In the genomic region with DNA sequence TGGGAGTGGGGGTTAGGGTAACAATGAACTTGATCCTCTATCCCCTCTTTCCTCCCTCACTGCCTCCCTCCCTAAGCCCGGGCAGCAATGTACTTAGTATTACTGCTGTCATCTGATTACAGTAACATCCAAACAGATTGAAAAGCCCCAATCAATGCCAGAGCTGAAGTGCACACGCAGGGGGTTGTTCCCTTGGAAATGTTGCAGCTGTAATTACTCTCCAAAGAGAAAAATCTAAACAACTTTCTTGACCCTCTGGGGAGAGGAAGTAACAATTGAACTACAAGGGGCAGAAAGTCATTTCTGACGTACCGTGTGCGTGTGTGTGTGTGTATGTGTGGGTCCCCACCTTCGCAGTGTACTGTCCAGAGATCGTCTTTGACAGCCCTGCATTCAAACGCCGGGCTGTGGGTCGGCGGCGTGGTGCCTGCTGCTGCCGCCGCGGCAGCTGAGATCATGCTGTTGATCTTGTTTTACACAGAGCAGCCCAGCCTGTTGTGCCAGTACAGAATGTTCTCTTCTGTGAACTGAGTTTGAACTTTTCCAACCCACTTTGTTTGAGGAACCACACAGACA, we compare ENCODE assay signal across 8 cellular contexts.
DNase-seq lines count a peak whose midpoint lies in the region; ATAC-seq and TF ChIP-seq lines count a peak whose summit lies in the region.

No MANE protein-coding gene starts in this region.

- H3F3A ChIP-seq in MM.1S (ENCODE audit: insufficient read depth, low read length): no peaks in the 10 kb centered on the region

- POLR2A ChIA-PET in CD4-positive, alpha-beta T cell (lab: Charles Lee): no interaction called here

- no peak for TF ChIP-seq CTCF in WI38 (IDR thresholded peaks at IDR 0.05; ENCODE audit: low read depth, low read length)
- no peak for TF ChIP-seq CTCF in heart right ventricle (IDR thresholded peaks at IDR 0.05)
- TF ChIP-seq CTCF in CD4-positive, alpha-beta T cell (IDR thresholded peaks at IDR 0.05): no peak
- TF ChIP-seq CTCF in MM.1S (IDR thresholded peaks at IDR 0.05; ENCODE audit: low read length): no peak

- 4 to 7% methylated on average over 15 of the region's 15 CpGs for WGBS in heart right ventricle, 2 donors

- H3K4me3 Mint-ChIP-seq in CD4-positive, alpha-beta T cell: no peak overlapping the region

- DNase-seq in ELF-1 (ENCODE audit: low read depth, low spot score) (peak; percentile 16), heart right ventricle (peak; percentile 66 to 85), renal cortical epithelial cell (ENCODE audit: low read depth) (peak; percentile 84), SW480 (ENCODE audit: low spot score) (no peak), MM.1S (no peak)
- DNase-seq in CD4-positive, alpha-beta T cell: no peak
- no peak for DNase-seq in activated CD4-positive, alpha-beta T cell treated with anti-CD3 and anti-CD28 coated beads, Interleukin-2, amount 50 U/mL, for 48 hours

- H4K20me1 ChIP-seq in MM.1S (ENCODE audit: insufficient read depth, low read length): no peaks in the 10 kb centered on the region

- H3K36me3 ChIP-seq in heart right ventricle (no peaks in the 10 kb centered on the region), MM.1S (replicated peaks; ENCODE audit: insufficient read depth, low read length) (no peaks in the 10 kb centered on the region)

- peak; percentile 50 to 92 (median 86) for ATAC-seq in heart right ventricle
- ATAC-seq in CD4-positive, alpha-beta T cell (ENCODE audit: poor library complexity): no peak

- no peaks in the 10 kb centered on the region for H3K9me3 ChIP-seq in heart right ventricle
- H3K9me3 ChIP-seq in CD4-positive, alpha-beta T cell (ENCODE audit: control insufficient read depth, low read length): no peaks in the 10 kb centered on the region
- no peaks in the 10 kb centered on the region for H3K9me3 ChIP-seq in MM.1S (replicated peaks; ENCODE audit: insufficient read depth, low read length)

- no peaks in the 10 kb centered on the region for H3K36me3 Mint-ChIP-seq in CD4-positive, alpha-beta T cell (ENCODE audit: low read depth)

- no peaks in the 10 kb centered on the region for H3K79me2 ChIP-seq in MM.1S (ENCODE audit: low read length)

- no peaks in the 10 kb centered on the region for H3K9me2 ChIP-seq in MM.1S (replicated peaks; ENCODE audit: insufficient read depth, low read length)

- peaks cover 9% of the 10 kb centered on the region for H3K4me1 Mint-ChIP-seq in CD4-positive, alpha-beta T cell (ENCODE audit: low read depth)

- no peak overlapping the region for H3K27ac Mint-ChIP-seq in CD4-positive, alpha-beta T cell

- H3K4me1 ChIP-seq in heart right ventricle: peaks cover 26 to 85% (median 67%) of the 10 kb centered on the region in 9 donors
- H3K4me1 ChIP-seq in MM.1S (ENCODE audit: low read length): no peaks in the 10 kb centered on the region

- no peaks in the 10 kb centered on the region for H3K27me3 Mint-ChIP-seq in CD4-positive, alpha-beta T cell

- H3K9me3 Mint-ChIP-seq in CD4-positive, alpha-beta T cell: no peaks in the 10 kb centered on the region

- H3K9ac ChIP-seq in MM.1S (ENCODE audit: low read length): no peak overlapping the region

- H3K4me2 ChIP-seq in MM.1S (ENCODE audit: low read depth, low read length): no peak overlapping the region

- intact Hi-C loops in heart right ventricle (cut with DNase I): loop anchor here in 9 of 10 donors (1.0 to 10.0 kb wide), 13 partner anchors 43 to 226 kb away; a partner anchor contains a TSS
- intact Hi-C loops in CD4-positive, alpha-beta T cell (cut with DNase I, micrococcal nuclease): loop anchor here in 1 of 2 experiments (5.0 kb wide), 1 partner anchor 58 kb away; no protein-coding TSS in a partner anchor

- CTCF ChIA-PET in CD4-positive, alpha-beta T cell (lab: Charles Lee): no interaction called here

- H3K27ac ChIP-seq in heart right ventricle: peak overlapping the region; percentile 76 to 94 (median 90)
- H3K27ac ChIP-seq in CD4-positive, alpha-beta T cell (ENCODE audit: low read depth, low read length): no peak overlapping the region
- no peak overlapping the region for H3K27ac ChIP-seq in MM.1S (ENCODE audit: low read length)

- no peaks in the 10 kb centered on the region for H3K27me3 ChIP-seq in heart right ventricle
- H3K27me3 ChIP-seq in CD4-positive, alpha-beta T cell (ENCODE audit: control insufficient read depth, insufficient read depth, low read length): no peaks in the 10 kb centered on the region
- no peaks in the 10 kb centered on the region for H3K27me3 ChIP-seq in MM.1S (replicated peaks; ENCODE audit: insufficient read depth, low read length)

- H3K4me3 ChIP-seq in WI38 (ENCODE audit: low read depth, low read length): peak overlapping the region; percentile 11
- H3K4me3 ChIP-seq in heart right ventricle: peak overlapping the region in 6 of 10 donors; percentile 0 to 27 (median 2)
- no peak overlapping the region for H3K4me3 ChIP-seq in MM.1S (ENCODE audit: low read length)

- H2AFZ ChIP-seq in MM.1S (ENCODE audit: low read length): no peak overlapping the region

Comparison
In these comparisons a context has a peak if more than half of its experiments do, and no peak if none do; other contexts are left out.
1. DNase-seq: peak in ELF-1 (single experiment), heart right ventricle (2 of 2) and renal cortical epithelial cell (single experiment); none in CD4-positive, alpha-beta T cell (0 of 10), SW480 (single experiment), MM.1S (single experiment) and activated CD4-positive, alpha-beta T cell treated with anti-CD3 and anti-CD28 coated beads, Interleukin-2, amount 50 U/mL, for 48 hours (0 of 2).
2. H3K27ac ChIP-seq: peak in heart right ventricle (10 of 10); none in CD4-positive, alpha-beta T cell (single experiment) and MM.1S (single experiment).